16 cellular contexts compared by ENCODE assay signal in genomic region chr6:81785340-81785739, GRCh38.
"Had no signal": no experiment of that assay in that cellular context is flagged by ENCODE, and none has a peak within 500 bp of the region (broad histone marks: within the 10 kb centered on the region; RNA-seq: fewer than 3 reads in every experiment).

No MANE protein-coding gene starts in this region.

- H3K27me3 ChIP-seq: ascending aorta, tibial nerve had no signal

- ATAC-seq: activated CD8-positive, alpha-beta memory T cell treated with anti-CD3 and anti-CD28 coated beads, Interleukin-2, amount 10 ng/mL, durations not matched to agents 7 days and 5 days; natural killer cell; stimulated activated memory B cell treated with anti-CD40 and anti-IgM and Interleukin-4, amounts not matched to agents 10 μg/mL and 1 μg/mL and 100 μg/mL, for 72 hours had no signal

- H3K9me3 ChIP-seq: ascending aorta, left ventricle myocardium inferior had no signal

- DNase-seq: activated CD4-positive, alpha-beta memory T cell treated with anti-CD3 and anti-CD28 coated beads for 36 hours; activated CD8-positive, alpha-beta memory T cell treated with anti-CD3 and anti-CD28 coated beads, Interleukin-2, amount 10 ng/mL, durations not matched to agents 7 days and 5 days; activated naive CD4-positive, alpha-beta T cell treated with anti-CD3 and anti-CD28 coated beads, Interleukin-2, amount 10 ng/mL, durations not matched to agents 7 days and 5 days; activated T-cell treated with anti-CD3 and anti-CD28 coated beads, Interleukin-2, amount 50 U/mL, for 1 hour; endodermal cell; hippocampal formation; left ventricle myocardium inferior; natural killer cell; posterior cingulate gyrus; retina; T-helper 1 cell; T1000; WERI-Rb-1 had no signal

- H3K27ac ChIP-seq: ascending aorta, left ventricle myocardium inferior, WERI-Rb-1 had no signal

- H3K4me3 ChIP-seq: ascending aorta, left ventricle myocardium inferior, tibial nerve had no signal

- H3K36me3 ChIP-seq: ascending aorta, left ventricle myocardium inferior, tibial nerve, WERI-Rb-1 had no signal
